Comparison of ENCODE assay signal across 2 cellular contexts in genomic region chr6:14707971-14708465, GRCh38.
TF ChIP-seq lines count a peak whose summit lies in the region.

No MANE protein-coding gene starts in this region.

TF ChIP-seq in IMR-90, 13 proteins besides CTCF, POLR2A, EP300 and RAD21:
- TF ChIP-seq CEBPB (IDR thresholded peaks at IDR 0.05; ENCODE audit: low read depth, low read length) = no peak
TF ChIP-seq in IMR-90: peak in this region for 0.

TF ChIP-seq in K562, 482 proteins besides CTCF, POLR2A, EP300 and RAD21:
- TF ChIP-seq NFRKB (IDR thresholded peaks at IDR 0.05; ENCODE audit: low read depth) (peak; percentile 24; the same call in 1 of the 2 replicates), ZBTB12 (CRISPR knock-in tag; IDR thresholded peaks at IDR 0.05) (no peak)
TF ChIP-seq in K562: peak in this region for 1.
